In the genomic region with DNA sequence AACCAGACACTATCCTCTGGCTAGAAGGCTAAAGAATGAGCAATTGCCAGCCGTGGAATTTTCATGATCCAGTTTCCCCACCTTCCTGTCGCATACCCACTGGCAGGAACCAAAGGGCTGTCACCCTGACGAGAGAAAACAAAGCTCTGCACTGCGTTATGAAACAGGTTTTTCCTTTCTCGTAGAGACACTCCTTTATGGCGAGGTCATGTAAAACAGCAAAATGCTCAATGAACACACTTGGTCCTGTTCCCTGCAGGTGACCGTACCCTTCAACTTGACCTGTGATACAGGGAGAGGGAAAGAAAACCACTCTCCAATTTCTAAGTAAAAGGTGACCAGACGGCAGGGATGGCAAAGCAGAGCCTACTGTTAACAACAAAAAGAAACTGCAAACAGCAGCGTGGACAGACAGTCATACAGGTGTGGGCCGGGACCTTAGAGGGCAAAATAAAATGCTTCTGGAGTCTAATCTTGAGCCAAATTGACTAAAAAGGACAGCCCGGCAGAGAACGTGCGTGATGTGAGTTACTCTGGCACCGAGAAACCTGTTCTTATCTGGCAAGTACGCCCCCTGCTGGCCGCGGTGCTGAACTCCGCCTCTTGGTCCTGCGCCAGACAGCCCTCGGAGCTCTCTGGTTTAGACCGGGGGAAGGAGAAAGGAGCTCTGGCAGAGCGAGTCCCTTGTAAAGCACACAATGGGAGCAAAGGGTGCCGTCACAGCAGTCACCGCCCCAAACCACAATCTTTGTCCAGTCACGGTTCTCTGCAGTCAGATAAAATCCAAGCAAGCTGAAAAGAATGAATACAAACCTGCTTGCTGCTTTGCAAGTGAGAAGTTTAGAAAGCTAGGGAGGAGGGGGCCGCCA, we compare ENCODE assay signal across 2 cellular contexts.
TF ChIP-seq lines count a peak whose summit lies in the region.

No MANE protein-coding gene starts in this region.

TF ChIP-seq in GM23338, 12 proteins besides CTCF, POLR2A, EP300 and RAD21 (continued from another document and continues in another):
- TF ChIP-seq, protein P1, sequence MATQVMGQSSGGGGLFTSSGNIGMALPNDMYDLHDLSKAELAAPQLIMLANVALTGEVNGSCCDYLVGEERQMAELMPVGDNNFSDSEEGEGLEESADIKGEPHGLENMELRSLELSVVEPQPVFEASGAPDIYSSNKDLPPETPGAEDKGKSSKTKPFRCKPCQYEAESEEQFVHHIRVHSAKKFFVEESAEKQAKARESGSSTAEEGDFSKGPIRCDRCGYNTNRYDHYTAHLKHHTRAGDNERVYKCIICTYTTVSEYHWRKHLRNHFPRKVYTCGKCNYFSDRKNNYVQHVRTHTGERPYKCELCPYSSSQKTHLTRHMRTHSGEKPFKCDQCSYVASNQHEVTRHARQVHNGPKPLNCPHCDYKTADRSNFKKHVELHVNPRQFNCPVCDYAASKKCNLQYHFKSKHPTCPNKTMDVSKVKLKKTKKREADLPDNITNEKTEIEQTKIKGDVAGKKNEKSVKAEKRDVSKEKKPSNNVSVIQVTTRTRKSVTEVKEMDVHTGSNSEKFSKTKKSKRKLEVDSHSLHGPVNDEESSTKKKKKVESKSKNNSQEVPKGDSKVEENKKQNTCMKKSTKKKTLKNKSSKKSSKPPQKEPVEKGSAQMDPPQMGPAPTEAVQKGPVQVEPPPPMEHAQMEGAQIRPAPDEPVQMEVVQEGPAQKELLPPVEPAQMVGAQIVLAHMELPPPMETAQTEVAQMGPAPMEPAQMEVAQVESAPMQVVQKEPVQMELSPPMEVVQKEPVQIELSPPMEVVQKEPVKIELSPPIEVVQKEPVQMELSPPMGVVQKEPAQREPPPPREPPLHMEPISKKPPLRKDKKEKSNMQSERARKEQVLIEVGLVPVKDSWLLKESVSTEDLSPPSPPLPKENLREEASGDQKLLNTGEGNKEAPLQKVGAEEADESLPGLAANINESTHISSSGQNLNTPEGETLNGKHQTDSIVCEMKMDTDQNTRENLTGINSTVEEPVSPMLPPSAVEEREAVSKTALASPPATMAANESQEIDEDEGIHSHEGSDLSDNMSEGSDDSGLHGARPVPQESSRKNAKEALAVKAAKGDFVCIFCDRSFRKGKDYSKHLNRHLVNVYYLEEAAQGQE (IDR thresholded peaks at IDR 0.05; ENCODE audit: unreplicated experiment) = no peak
- TF ChIP-seq JUNB (IDR thresholded peaks at IDR 0.05; ENCODE audit: unreplicated experiment) (no peak), ZNF331 (CRISPR knock-in tag; IDR thresholded peaks at IDR 0.05; ENCODE audit: low read depth) (no peak), ETS1 (IDR thresholded peaks at IDR 0.05) (no peak), NANOG (IDR thresholded peaks at IDR 0.05; ENCODE audit: borderline replicate concordance) (no peak)
- TF ChIP-seq, protein P2, sequence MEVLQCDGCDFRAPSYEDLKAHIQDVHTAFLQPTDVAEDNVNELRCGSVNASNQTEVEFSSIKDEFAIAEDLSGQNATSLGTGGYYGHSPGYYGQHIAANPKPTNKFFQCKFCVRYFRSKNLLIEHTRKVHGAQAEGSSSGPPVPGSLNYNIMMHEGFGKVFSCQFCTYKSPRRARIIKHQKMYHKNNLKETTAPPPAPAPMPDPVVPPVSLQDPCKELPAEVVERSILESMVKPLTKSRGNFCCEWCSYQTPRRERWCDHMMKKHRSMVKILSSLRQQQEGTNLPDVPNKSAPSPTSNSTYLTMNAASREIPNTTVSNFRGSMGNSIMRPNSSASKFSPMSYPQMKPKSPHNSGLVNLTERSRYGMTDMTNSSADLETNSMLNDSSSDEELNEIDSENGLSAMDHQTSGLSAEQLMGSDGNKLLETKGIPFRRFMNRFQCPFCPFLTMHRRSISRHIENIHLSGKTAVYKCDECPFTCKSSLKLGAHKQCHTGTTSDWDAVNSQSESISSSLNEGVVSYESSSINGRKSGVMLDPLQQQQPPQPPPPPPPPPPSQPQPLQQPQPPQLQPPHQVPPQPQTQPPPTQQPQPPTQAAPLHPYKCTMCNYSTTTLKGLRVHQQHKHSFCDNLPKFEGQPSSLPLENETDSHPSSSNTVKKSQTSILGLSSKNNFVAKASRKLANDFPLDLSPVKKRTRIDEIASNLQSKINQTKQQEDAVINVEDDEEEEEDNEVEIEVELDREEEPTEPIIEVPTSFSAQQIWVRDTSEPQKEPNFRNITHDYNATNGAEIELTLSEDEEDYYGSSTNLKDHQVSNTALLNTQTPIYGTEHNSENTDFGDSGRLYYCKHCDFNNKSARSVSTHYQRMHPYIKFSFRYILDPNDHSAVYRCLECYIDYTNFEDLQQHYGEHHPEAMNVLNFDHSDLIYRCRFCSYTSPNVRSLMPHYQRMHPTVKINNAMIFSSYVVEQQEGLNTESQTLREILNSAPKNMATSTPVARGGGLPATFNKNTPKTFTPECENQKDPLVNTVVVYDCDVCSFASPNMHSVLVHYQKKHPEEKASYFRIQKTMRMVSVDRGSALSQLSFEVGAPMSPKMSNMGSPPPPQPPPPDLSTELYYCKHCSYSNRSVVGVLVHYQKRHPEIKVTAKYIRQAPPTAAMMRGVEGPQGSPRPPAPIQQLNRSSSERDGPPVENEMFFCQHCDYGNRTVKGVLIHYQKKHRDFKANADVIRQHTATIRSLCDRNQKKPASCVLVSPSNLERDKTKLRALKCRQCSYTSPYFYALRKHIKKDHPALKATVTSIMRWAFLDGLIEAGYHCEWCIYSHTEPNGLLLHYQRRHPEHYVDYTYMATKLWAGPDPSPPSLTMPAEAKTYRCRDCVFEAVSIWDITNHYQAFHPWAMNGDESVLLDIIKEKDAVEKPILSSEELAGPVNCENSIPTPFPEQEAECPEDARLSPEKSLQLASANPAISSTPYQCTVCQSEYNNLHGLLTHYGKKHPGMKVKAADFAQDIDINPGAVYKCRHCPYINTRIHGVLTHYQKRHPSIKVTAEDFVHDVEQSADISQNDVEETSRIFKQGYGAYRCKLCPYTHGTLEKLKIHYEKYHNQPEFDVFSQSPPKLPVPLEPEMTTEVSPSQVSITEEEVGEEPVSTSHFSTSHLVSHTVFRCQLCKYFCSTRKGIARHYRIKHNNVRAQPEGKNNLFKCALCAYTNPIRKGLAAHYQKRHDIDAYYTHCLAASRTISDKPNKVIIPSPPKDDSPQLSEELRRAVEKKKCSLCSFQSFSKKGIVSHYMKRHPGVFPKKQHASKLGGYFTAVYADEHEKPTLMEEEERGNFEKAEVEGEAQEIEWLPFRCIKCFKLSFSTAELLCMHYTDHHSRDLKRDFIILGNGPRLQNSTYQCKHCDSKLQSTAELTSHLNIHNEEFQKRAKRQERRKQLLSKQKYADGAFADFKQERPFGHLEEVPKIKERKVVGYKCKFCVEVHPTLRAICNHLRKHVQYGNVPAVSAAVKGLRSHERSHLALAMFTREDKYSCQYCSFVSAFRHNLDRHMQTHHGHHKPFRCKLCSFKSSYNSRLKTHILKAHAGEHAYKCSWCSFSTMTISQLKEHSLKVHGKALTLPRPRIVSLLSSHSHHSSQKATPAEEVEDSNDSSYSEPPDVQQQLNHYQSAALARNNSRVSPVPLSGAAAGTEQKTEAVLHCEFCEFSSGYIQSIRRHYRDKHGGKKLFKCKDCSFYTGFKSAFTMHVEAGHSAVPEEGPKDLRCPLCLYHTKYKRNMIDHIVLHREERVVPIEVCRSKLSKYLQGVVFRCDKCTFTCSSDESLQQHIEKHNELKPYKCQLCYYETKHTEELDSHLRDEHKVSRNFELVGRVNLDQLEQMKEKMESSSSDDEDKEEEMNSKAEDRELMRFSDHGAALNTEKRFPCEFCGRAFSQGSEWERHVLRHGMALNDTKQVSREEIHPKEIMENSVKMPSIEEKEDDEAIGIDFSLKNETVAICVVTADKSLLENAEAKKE (CRISPR knock-in tag; IDR thresholded peaks at IDR 0.05) = peak; percentile 33; the same call in 1 of the 2 replicates

TF ChIP-seq in neural cell, 6 proteins besides CTCF, POLR2A, EP300 and RAD21 (continued from another document):
- TF ChIP-seq SMC3 (conservative IDR thresholded peaks at IDR 0.05; ENCODE audit: poor library complexity) (peak; percentile 90), POLR2AphosphoS5 (IDR thresholded peaks at IDR 0.05) (no peak), TAF1 (IDR thresholded peaks at IDR 0.05; ENCODE audit: low read depth) (no peak)
- TF ChIP-seq, protein P1 (IDR thresholded peaks at IDR 0.05; ENCODE audit: borderline replicate concordance) = peak; percentile 30
